Comparison of ENCODE assay signal across 12 cellular contexts in genomic region chr12:116592116-116592637, GRCh38. TPM values are rescaled to one million over a fixed set of nuclear protein-coding genes. Genes with fewer than 3 reads are reported as not detected.
DNase-seq lines count a peak whose midpoint lies in the region; ATAC-seq, FAIRE-seq and TF ChIP-seq lines count a peak whose summit lies in the region.
"Had no signal": no experiment of that assay in that cellular context is flagged by ENCODE, and none has a peak within 500 bp of the region (broad histone marks: within the 10 kb centered on the region; RNA-seq: fewer than 3 reads in every experiment).

No MANE protein-coding gene starts in this region.

- FAIRE-seq in pancreas (lab: Jason Lieb, UNC) = no peak
- FAIRE-seq: GM19239 had no signal

- H3K4me1 ChIP-seq in BLaER1 = peaks cover 53% of the 10 kb centered on the region
- peaks cover 0 to 36% (median 18%) of the 10 kb centered on the region in 9 donors for H3K4me1 ChIP-seq in heart right ventricle
- peaks cover 10 to 15% (median 12%) of the 10 kb centered on the region in 3 donors for H3K4me1 ChIP-seq in pancreas
- H3K4me1 ChIP-seq in BE2C = no peaks in the 10 kb centered on the region

- H3K27me3 ChIP-seq in BLaER1 (no peaks in the 10 kb centered on the region), heart right ventricle (no peaks in the 10 kb centered on the region), pancreas (no peaks in the 10 kb centered on the region), BE2C (no peaks in the 10 kb centered on the region)

- H3K4me3 Mint-ChIP-seq in T-cell = no peak overlapping the region

- H3K4me2 ChIP-seq in BLaER1 = peak overlapping the region; percentile 15

- H3K36me3 ChIP-seq in BLaER1 (no peaks in the 10 kb centered on the region), heart right ventricle (no peaks in the 10 kb centered on the region), pancreas (no peaks in the 10 kb centered on the region), BE2C (no peaks in the 10 kb centered on the region)

- TF ChIP-seq CTCF in heart right ventricle (IDR thresholded peaks at IDR 0.05) = no peak
- TF ChIP-seq CTCF in pancreas (IDR thresholded peaks at IDR 0.05) = no peak
- TF ChIP-seq CTCF in BE2C (IDR thresholded peaks at IDR 0.05; ENCODE audit: low read depth, low read length) = no peak

- ATAC-seq in T-cell (replicated peaks in 1 of 4) (no peak), heart right ventricle (peak in 6 of 8 donors; percentile 8 to 66 (median 44)), pancreas (peak; percentile 77 to 90 (median 86))

- CTCF ChIA-PET in T-cell (lab: Charles Lee) = interaction anchor here (0.6 kb wide), 3 partner anchors 28 to 538 kb away, joined by 3 to 4 read pairs (median 3); no protein-coding TSS in a partner anchor

- peaks cover 34 to 42% (median 37%) of the 10 kb centered on the region in 3 donors for H3K4me1 Mint-ChIP-seq in T-cell

- H3K9me3 Mint-ChIP-seq in T-cell = no peaks in the 10 kb centered on the region

- DNase-seq in T-cell (no peak), heart right ventricle (peak in 1 of 2 donors; percentile 30), pancreas (peak; percentile 63 to 82 (median 72)), DMS114 treated with DMSO at 0.1 percent for 48 hours (lab: John Stamatoyannopoulos, UW; ENCODE audit: unreplicated experiment) (no peak), HK-2 (ENCODE audit: unreplicated experiment) (no peak), BE2C (no peak)
- no peak for DNase-seq in activated effector memory CD4-positive, alpha-beta T cell treated with Interleukin-2 at 50 U/mL for 16 hours
- DNase-seq: NCI-H2107, T1000 had no signal

- no peaks in the 10 kb centered on the region for H4K20me1 ChIP-seq in BLaER1

- WGBS in heart right ventricle, 2 donors = 45 to 51% methylated on average over 9 of the region's 9 CpGs
- 9 to 12% methylated on average over 9 of the region's 9 CpGs for WGBS in pancreas, 2 donors

- peak overlapping the region; percentile 45 to 66 for H3K27ac Mint-ChIP-seq in T-cell
- H3K27ac Mint-ChIP-seq: activated naive CD8-positive, alpha-beta T cell had no signal

- H3K27me3 Mint-ChIP-seq in T-cell = no peaks in the 10 kb centered on the region
- H3K27me3 Mint-ChIP-seq: activated naive CD8-positive, alpha-beta T cell had no signal

- H3K27ac ChIP-seq in BLaER1 (peak overlapping the region; percentile 57), heart right ventricle (peak overlapping the region in 1 of 10 donors; percentile 56), pancreas (peak overlapping the region in 3 of 4 donors; percentile 63 to 71 (median 67))

- POLR2A ChIA-PET in T-cell (lab: Charles Lee) = no interaction called here

- peak overlapping the region; percentile 26; the same call in 1 of the 2 replicates for H3K9ac ChIP-seq in BLaER1

- H3K9me3 ChIP-seq in BLaER1 = no peaks in the 10 kb centered on the region
- no peaks in the 10 kb centered on the region for H3K9me3 ChIP-seq in heart right ventricle
- no peaks in the 10 kb centered on the region for H3K9me3 ChIP-seq in pancreas
- H3K9me3 ChIP-seq in BE2C = no peaks in the 10 kb centered on the region; the same call in 1 of the 2 replicates

- intact Hi-C loops in heart right ventricle (cut with DNase I) (loop anchor here in 7 of 10 donors (5.0 to 10.0 kb wide), 6 partner anchors 137 to 577 kb away; partner anchors contain the start of gene MED13L (in 1 of the 7)), pancreas (cut with DNase I) (no loop called here)

- H3K4me3 ChIP-seq in BLaER1 (no peak overlapping the region), heart right ventricle (no peak overlapping the region), pancreas (no peak overlapping the region), BE2C (ENCODE audit: low read depth, low read length) (no peak overlapping the region)

- no peaks in the 10 kb centered on the region for H3K36me3 Mint-ChIP-seq in T-cell
- H3K36me3 Mint-ChIP-seq: activated naive CD8-positive, alpha-beta T cell had no signal

RNA-seq across cellular contexts. Expression of gene MAP1LC3B2, which starts 33.0 kb away (rescaled TPM):
- total RNA-seq in T-cell = 1 to 10 TPM in 4 of 5 donors, under 1 TPM in 1; 0.92 to 4.6 (median 1.4) TPM
- 1 to 10 TPM in 9 of 10 donors, under 1 TPM in 1; 0.82 to 4.1 (median 2.2) TPM for total RNA-seq in heart right ventricle
- 1 to 10 TPM in 1 of 2 donors, under 1 TPM in 1; 0.59 to 4.6 TPM for polyA plus RNA-seq in heart right ventricle
- under 1 TPM in 4 of 6 donors, not detected in 2; 0.49 to 0.92 (median 0.65) TPM for total RNA-seq in pancreas
- polyA plus RNA-seq in pancreas = 1 to 10 TPM in 1 of 2 donors, under 1 TPM in 1; 0.68 to 1.8 TPM
- polyA plus RNA-seq in BE2C (2012; ENCODE audit: insufficient read depth, insufficient read length, low read depth) = 20.7 TPM

Comparison
In these comparisons a context has a peak if more than half of its experiments do, and no peak if none do; other contexts are left out.
1. ATAC-seq: peak in heart right ventricle (6 of 8) and pancreas (4 of 4); none in T-cell (0 of 4).
2. DNase-seq: peak in pancreas (6 of 6); none in T-cell (0 of 34), DMS114 treated with DMSO at 0.1 percent for 48 hours (single experiment), HK-2 (single experiment), activated effector memory CD4-positive, alpha-beta T cell treated with Interleukin-2 at 50 U/mL for 16 hours (single experiment) and BE2C (single experiment).
3. intact Hi-C loops: an anchor here in heart right ventricle (5.0 to 10.0 kb wide); none called in pancreas.